Comparison of ENCODE assay signal across 24 cellular contexts in the genomic region with DNA sequence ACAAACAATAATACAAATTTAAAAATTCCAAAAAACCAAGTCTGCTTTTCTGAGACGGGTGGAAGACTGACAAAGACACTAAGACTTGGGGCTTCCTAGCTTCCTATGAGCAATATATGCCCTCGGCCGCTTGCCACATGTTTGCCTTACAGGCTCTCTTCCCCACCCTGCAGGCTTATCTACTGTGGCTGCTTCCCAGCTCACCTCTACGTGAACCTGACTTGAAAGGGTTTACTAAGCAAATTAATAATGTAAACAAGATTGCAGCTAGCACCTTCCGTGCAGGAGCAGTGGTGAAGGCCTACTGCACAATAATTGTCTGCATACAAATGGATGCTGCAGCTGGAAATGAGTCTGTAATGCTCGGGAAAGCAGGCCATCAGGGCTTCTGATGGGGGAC.
A peak's percentile ranks its signal among the peaks of the same experiment; 100 is the strongest.
DNase-seq lines count a peak whose midpoint lies in the region; ATAC-seq and TF ChIP-seq lines count a peak whose summit lies in the region.
"Had no signal": no experiment of that assay in that cellular context is flagged by ENCODE, and none has a peak within 500 bp of the region (broad histone marks: within the 10 kb centered on the region; RNA-seq: fewer than 3 reads in every experiment).

No MANE protein-coding gene starts in this region.

- no peak for TF ChIP-seq POLR2A in tibial nerve (IDR thresholded peaks at IDR 0.05)
- no peak for TF ChIP-seq POLR2A in breast epithelium (IDR thresholded peaks at IDR 0.05)

- H3K27ac ChIP-seq in hepatocyte (no peak overlapping the region), tibial nerve (no peak overlapping the region), breast epithelium (no peak overlapping the region)
- H3K27ac ChIP-seq: KMS-11, spleen had no signal

- no peaks in the 10 kb centered on the region for H3K9me2 ChIP-seq in hepatocyte (replicated peaks; ENCODE audit: insufficient read depth)

- no peaks in the 10 kb centered on the region for H3K27me3 ChIP-seq in Caco-2 (replicated peaks; ENCODE audit: control insufficient read depth, insufficient read depth, low read length)
- H3K27me3 ChIP-seq in hepatocyte, result no peaks in the 10 kb centered on the region
- H3K27me3 ChIP-seq in tibial nerve, result no peaks in the 10 kb centered on the region
- no peaks in the 10 kb centered on the region for H3K27me3 ChIP-seq in breast epithelium
- H3K27me3 ChIP-seq: BE2C, spleen had no signal

- 36% methylated on average over 6 of the region's 6 CpGs for WGBS in hepatocyte (ENCODE audit: low lambda C conversion rate, missing lambda C conversion rate)
- 77% methylated on average over 6 of the region's 6 CpGs for WGBS in tibial nerve, 2 donors

- TF ChIP-seq CTCF in Caco-2 (IDR thresholded peaks at IDR 0.05; ENCODE audit: insufficient read depth in 1 of 2, low read depth in 1 of 2, low read length in 1 of 2, severe bottlenecking in 1 of 2, unreplicated experiment in 1 of 2) (no peak), hepatocyte (IDR thresholded peaks at IDR 0.05; ENCODE audit: poor library complexity) (no peak), tibial nerve (IDR thresholded peaks at IDR 0.05) (no peak), breast epithelium (IDR thresholded peaks at IDR 0.05) (no peak)

- peak; percentile 23 to 44 for DNase-seq in Caco-2
- DNase-seq in NCI-H1092 treated with DMSO at 0.1 percent for 48 hours (lab: John Stamatoyannopoulos, UW), result peak; percentile 27
- peak; percentile 37 for DNase-seq in NCI-H748 treated with DMSO at 0.1 percent for 48 hours (lab: John Stamatoyannopoulos, UW)
- peak; percentile 73 for DNase-seq in hepatocyte (ENCODE audit: low spot score)
- no peak for DNase-seq in tibial nerve (ENCODE audit: low spot score in 2 of 2)
- DNase-seq in breast epithelium (ENCODE audit: low spot score in 2 of 2), result no peak
- no peak for DNase-seq in DMS 273 (lab: John Stamatoyannopoulos, UW; ENCODE audit: unreplicated experiment)
- DNase-seq: activated CD4-positive, alpha-beta T cell treated with anti-CD3 and anti-CD28 coated beads, Interleukin-2, amount 10 ng/mL, durations not matched to agents 7 days and 5 days; activated T-cell treated with anti-CD3 and anti-CD28 coated beads, Interleukin-2, amount 50 U/mL, for 24 hours; BE2C; DND-41; kidney; NCI-H187 treated with DMSO at 0.1 percent for 48 hours; NCI-H345; SIG-M5; spleen; SW 1271; T1000; trophoblast cell had no signal

- H3K9me3 ChIP-seq in Caco-2, result no peaks in the 10 kb centered on the region
- H3K9me3 ChIP-seq in hepatocyte (ENCODE audit: low read depth), result no peaks in the 10 kb centered on the region
- no peaks in the 10 kb centered on the region for H3K9me3 ChIP-seq in tibial nerve
- no peaks in the 10 kb centered on the region for H3K9me3 ChIP-seq in breast epithelium
- H3K9me3 ChIP-seq: BE2C, spleen had no signal

- no peaks in the 10 kb centered on the region for H3K36me3 Mint-ChIP-seq in Caco-2 (ENCODE audit: insufficient read depth, unreplicated experiment)
- H3K36me3 Mint-ChIP-seq: natural killer cell treated with Interleukin-12 subunit alpha and Interleukin-12 subunit beta and Interleukin-15 and Interleukin-18, amount 100 ng/mL, for 72 hours; WTC11 had no signal

- H4K20me1 ChIP-seq in hepatocyte (ENCODE audit: insufficient read depth, poor library complexity, severe bottlenecking), result no peaks in the 10 kb centered on the region

- H3K9me3 Mint-ChIP-seq in Caco-2 (ENCODE audit: unreplicated experiment), result no peaks in the 10 kb centered on the region
- H3K9me3 Mint-ChIP-seq: activated CD4-positive, alpha-beta T cell treated with anti-CD3 and anti-CD28 coated beads, Interleukin-2, amount 10 ng/mL, durations not matched to agents 7 days and 5 days; activated T-cell treated with anti-CD3 and anti-CD28 coated beads, Interleukin-2, amount 50 U/mL, for 24 hours; natural killer cell treated with Interleukin-12 subunit alpha and Interleukin-12 subunit beta and Interleukin-15 and Interleukin-18, amount 100 ng/mL, for 72 hours; WTC11 had no signal

- CTCF ChIA-PET in Caco-2 (lab: Charles Lee), result no interaction called here

- H3K4me3 ChIP-seq in Caco-2 (ENCODE audit: low read depth, low read length) (no peak overlapping the region), hepatocyte (no peak overlapping the region), tibial nerve (no peak overlapping the region), breast epithelium (no peak overlapping the region)
- H3K4me3 ChIP-seq: spleen had no signal

- H3K4me1 ChIP-seq in Caco-2 (no peaks in the 10 kb centered on the region), hepatocyte (ENCODE audit: insufficient read depth) (no peaks in the 10 kb centered on the region), tibial nerve (no peaks in the 10 kb centered on the region), breast epithelium (no peaks in the 10 kb centered on the region)
- H3K4me1 ChIP-seq: BE2C, spleen had no signal

- POLR2A ChIA-PET in Caco-2 (lab: Charles Lee), result no interaction called here

- intact Hi-C loops in Caco-2 (cut with micrococcal nuclease; ENCODE audit: unreplicated experiment) (no loop called here), breast epithelium (cut with DNase I; ENCODE audit: low total_unique reads) (no loop called here)

- no peak overlapping the region for H3K4me3 Mint-ChIP-seq in Caco-2 (ENCODE audit: unreplicated experiment)
- H3K4me3 Mint-ChIP-seq: activated CD4-positive, alpha-beta T cell treated with anti-CD3 and anti-CD28 coated beads, Interleukin-2, amount 10 ng/mL, durations not matched to agents 7 days and 5 days; activated T-cell treated with anti-CD3 and anti-CD28 coated beads, Interleukin-2, amount 50 U/mL, for 24 hours; natural killer cell treated with Interleukin-12 subunit alpha and Interleukin-12 subunit beta and Interleukin-15 and Interleukin-18, amount 100 ng/mL, for 72 hours; WTC11 had no signal

- no peak for TF ChIP-seq EP300 in tibial nerve (IDR thresholded peaks at IDR 0.05)

- H3K4me2 ChIP-seq in hepatocyte, result no peak overlapping the region
- H3K4me2 ChIP-seq: KMS-11 had no signal

- no peaks in the 10 kb centered on the region for H3K27me3 Mint-ChIP-seq in Caco-2 (ENCODE audit: insufficient read depth, unreplicated experiment)
- H3K27me3 Mint-ChIP-seq: activated CD4-positive, alpha-beta T cell treated with anti-CD3 and anti-CD28 coated beads, Interleukin-2, amount 10 ng/mL, durations not matched to agents 7 days and 5 days; natural killer cell treated with Interleukin-12 subunit alpha and Interleukin-12 subunit beta and Interleukin-15 and Interleukin-18, amount 100 ng/mL, for 72 hours had no signal

- no peak for ATAC-seq in HG03439 (IDR thresholded peaks at IDR 0.05; ENCODE audit: unreplicated experiment)
- ATAC-seq: natural killer cell treated with Interleukin-12 subunit alpha and Interleukin-12 subunit beta and Interleukin-15 and Interleukin-18, amount 100 ng/mL, for 72 hours; Panc1; WTC11 had no signal

- no TSS peak for BruUV-seq in Caco-2 (replicated peaks; lab: Mats Ljungman, UMichigan)

- no peaks in the 10 kb centered on the region for H3K36me3 ChIP-seq in Caco-2 (ENCODE audit: control insufficient read depth, insufficient read depth, low read length)
- H3K36me3 ChIP-seq in hepatocyte (replicated peaks; ENCODE audit: insufficient read depth, low read depth), result no peaks in the 10 kb centered on the region
- H3K36me3 ChIP-seq in tibial nerve, result no peaks in the 10 kb centered on the region
- no peaks in the 10 kb centered on the region for H3K36me3 ChIP-seq in breast epithelium
- H3K36me3 ChIP-seq: BE2C, spleen had no signal

- no peaks in the 10 kb centered on the region for H3K79me2 ChIP-seq in hepatocyte

- H3K4me1 Mint-ChIP-seq in Caco-2 (ENCODE audit: low read depth, unreplicated experiment), result no peaks in the 10 kb centered on the region
- H3K4me1 Mint-ChIP-seq: activated CD4-positive, alpha-beta T cell treated with anti-CD3 and anti-CD28 coated beads, Interleukin-2, amount 10 ng/mL, durations not matched to agents 7 days and 5 days had no signal

- no peak overlapping the region for H2AFZ ChIP-seq in hepatocyte

- H3K27ac Mint-ChIP-seq in Caco-2 (ENCODE audit: unreplicated experiment), result no peak overlapping the region
- H3K27ac Mint-ChIP-seq: activated CD4-positive, alpha-beta T cell treated with anti-CD3 and anti-CD28 coated beads, Interleukin-2, amount 10 ng/mL, durations not matched to agents 7 days and 5 days; activated T-cell treated with anti-CD3 and anti-CD28 coated beads, Interleukin-2, amount 50 U/mL, for 24 hours; natural killer cell treated with Interleukin-12 subunit alpha and Interleukin-12 subunit beta and Interleukin-15 and Interleukin-18, amount 100 ng/mL, for 72 hours; WTC11 had no signal

Comparison
In these comparisons a context has a peak if more than half of its experiments do, and no peak if none do; other contexts are left out.
1. DNase-seq: peak in Caco-2 (2 of 2), NCI-H1092 treated with DMSO at 0.1 percent for 48 hours (single experiment), NCI-H748 treated with DMSO at 0.1 percent for 48 hours (single experiment) and hepatocyte (single experiment); none in tibial nerve (0 of 2), breast epithelium (0 of 2) and DMS 273 (single experiment).